ENCODE assay signal across 8 cellular contexts in the genomic region with DNA sequence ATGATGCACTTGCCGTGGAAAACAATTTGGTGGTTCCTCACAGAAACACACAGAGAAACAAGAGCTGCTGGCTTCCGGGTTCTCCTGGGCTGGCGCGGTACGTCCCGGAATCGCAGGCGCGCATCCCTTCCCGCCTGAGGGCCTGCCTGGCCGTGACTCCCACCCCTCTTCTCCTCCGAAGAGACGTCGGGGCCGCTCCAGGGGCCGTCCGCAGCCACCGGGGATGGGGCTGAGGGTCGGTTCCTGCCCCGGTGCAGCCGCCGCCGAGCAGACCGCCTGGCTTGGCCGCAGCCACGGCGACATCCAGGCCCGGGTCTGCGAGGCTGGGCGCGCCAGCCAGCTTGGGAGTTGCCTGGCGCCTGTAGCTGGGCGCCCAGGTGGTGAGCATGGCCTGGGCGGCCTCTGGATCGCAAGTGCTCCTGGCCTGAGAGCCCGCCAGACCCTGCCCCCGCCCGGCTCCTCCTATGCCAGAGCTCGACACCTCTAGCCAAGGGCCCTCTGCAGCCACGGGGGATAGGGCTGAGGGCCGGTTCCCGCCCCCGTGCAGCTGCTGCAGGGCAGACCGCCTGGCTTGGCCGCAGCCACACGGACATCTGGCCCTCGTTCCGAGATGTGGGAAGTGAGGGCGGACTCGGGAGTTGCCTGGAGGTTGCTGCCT.
A peak's percentile ranks its signal among the peaks of the same experiment; 100 is the strongest.
DNase-seq lines count a peak whose midpoint lies in the region; ATAC-seq, FAIRE-seq and TF ChIP-seq lines count a peak whose summit lies in the region.
"Not testable (repeated sequence)": the region's sequence is repeated elsewhere in the genome, so short reads cannot be mapped to it uniquely, and the experiment has no call there.

No MANE protein-coding gene starts in this region.

- H2BK120ac ChIP-seq in H1 (replicated peaks; ENCODE audit: low read depth, low read length), result not testable (repeated sequence)

- POLR2A ChIA-PET in H1 (lab: Charles Lee; ENCODE audit: partially characterized antibody), result not testable (repeated sequence)

- not testable (repeated sequence) for H3K9me3 ChIP-seq in H1 (ENCODE audit: insufficient read depth in 2 of 2, low read depth in 1 of 2, low read length in 1 of 2)

- H3K79me1 ChIP-seq in H1 (ENCODE audit: low read depth, low read length), result not testable (repeated sequence)

- not testable (repeated sequence) for H3K23ac ChIP-seq in H1 (ENCODE audit: insufficient read length)

- peaks cover 16 to 54% (median 35%) of the 10 kb centered on the region in 4 experiments for H3K27me3 ChIP-seq in H1 (replicated peaks in 1 of 4; ENCODE audit: control insufficient read depth in 3 of 4, extremely low read depth in 1 of 4, insufficient read depth in 3 of 4, low read length in 3 of 4)

- not testable (repeated sequence) for H2BK15ac ChIP-seq in H1 (ENCODE audit: low read length)

- H2BK5ac ChIP-seq in H1 (ENCODE audit: low read depth, low read length), result not testable (repeated sequence)

- not testable (repeated sequence) for H2BK12ac ChIP-seq in H1 (ENCODE audit: low read depth, low read length)

- H3K4me2 ChIP-seq in H1 (ENCODE audit: insufficient read depth in 1 of 2, low read depth in 2 of 2, low read length in 2 of 2), result peak overlapping the region; percentile 66; a peak in 3 of 4 replicates

- H4K20me1 ChIP-seq in H1 (replicated peaks in 1 of 2; ENCODE audit: control insufficient read depth in 1 of 2, insufficient read depth in 2 of 2, low read length in 2 of 2), result not testable (repeated sequence)

- not testable (repeated sequence) for FAIRE-seq in H1 (lab: Jason Lieb, UNC)

- H3K23me2 ChIP-seq in H1 (ENCODE audit: low read depth, low read length), result not testable (repeated sequence)

- H3K36me3 Mint-ChIP-seq in activated CD8-positive, alpha-beta memory T cell treated with anti-CD3 and anti-CD28 coated beads, Interleukin-2, amount 10 ng/mL, durations not matched to agents 7 days and 5 days, result not testable (repeated sequence)

- in situ Hi-C loops in ACHN (cut with HindIII; ENCODE audit: low pct_ligation_motif_present, low pct_unique_long_range_greater_than_20kb, low sequenced_read_pairs), result not testable (repeated sequence)

- not testable (repeated sequence) for H3K56ac ChIP-seq in H1 (replicated peaks; ENCODE audit: insufficient read length, low read depth, low read length)

- not testable (repeated sequence) for H4K8ac ChIP-seq in H1 (ENCODE audit: extremely low read depth, insufficient read depth, low read length)

- H3K4me1 Mint-ChIP-seq in activated CD8-positive, alpha-beta memory T cell treated with anti-CD3 and anti-CD28 coated beads, Interleukin-2, amount 10 ng/mL, durations not matched to agents 7 days and 5 days, result not testable (repeated sequence)

- not testable (repeated sequence) for H3K18ac ChIP-seq in H1 (ENCODE audit: extremely low read depth, low read length)

- not testable (repeated sequence) for H3K79me2 ChIP-seq in H1 (ENCODE audit: control insufficient read depth in 1 of 2, insufficient read depth in 2 of 2, low read length in 2 of 2)

- H3K9me3 Mint-ChIP-seq in activated CD8-positive, alpha-beta memory T cell treated with anti-CD3 and anti-CD28 coated beads, Interleukin-2, amount 10 ng/mL, durations not matched to agents 7 days and 5 days (ENCODE audit: low read depth), result not testable (repeated sequence)

- not testable (repeated sequence) for H3K4me1 ChIP-seq in H1 (replicated peaks in 1 of 4; ENCODE audit: control insufficient read depth in 3 of 4, insufficient read depth in 4 of 4, low read length in 3 of 4)

- ATAC-seq in GM18909 (IDR thresholded peaks at IDR 0.05; ENCODE audit: poor library complexity, unreplicated experiment) (peak; percentile 32), HG02759 (IDR thresholded peaks at IDR 0.05; ENCODE audit: unreplicated experiment) (peak; percentile 17)
- ATAC-seq in activated CD8-positive, alpha-beta memory T cell treated with anti-CD3 and anti-CD28 coated beads, Interleukin-2, amount 10 ng/mL, durations not matched to agents 7 days and 5 days, result not testable (repeated sequence)

- TF ChIP-seq POLR2A in H1 (IDR thresholded peaks at IDR 0.05; ENCODE audit: control extremely low read depth in 1 of 2, low read depth in 2 of 2, low read length in 2 of 2); lower leg skin (IDR thresholded peaks at IDR 0.05): not testable (repeated sequence)

- H3K9ac ChIP-seq in H1 (replicated peaks in 1 of 4; ENCODE audit: extremely low read depth in 1 of 4, low read depth in 3 of 4, low read length in 3 of 4), result not testable (repeated sequence)

- TF ChIP-seq RAD21 in H1 (IDR thresholded peaks at IDR 0.05 in 1 of 2, conservative IDR thresholded peaks at IDR 0.05 in 1 of 2; ENCODE audit: low read depth in 2 of 2, low read length in 2 of 2), result not testable (repeated sequence)

- H4K5ac ChIP-seq in H1 (ENCODE audit: insufficient read length, low read depth, low read length), result not testable (repeated sequence)

- not testable (repeated sequence) for H4K91ac ChIP-seq in H1 (replicated peaks; ENCODE audit: insufficient read length, low read length)

- H2BK20ac ChIP-seq in H1 (ENCODE audit: low read length), result not testable (repeated sequence)

- H3K27me3 Mint-ChIP-seq in activated CD8-positive, alpha-beta memory T cell treated with anti-CD3 and anti-CD28 coated beads, Interleukin-2, amount 10 ng/mL, durations not matched to agents 7 days and 5 days, result not testable (repeated sequence)

- not testable (repeated sequence) for TF ChIP-seq EP300 in H1 (IDR thresholded peaks at IDR 0.05; ENCODE audit: borderline replicate concordance in 1 of 2, low read depth in 2 of 2, low read length in 2 of 2)

- peak; percentile 12 for DNase-seq in ACHN
- DNase-seq in M059J (ENCODE audit: low read depth), result peak; percentile 57
- DNase-seq in activated CD8-positive, alpha-beta memory T cell treated with anti-CD3 and anti-CD28 coated beads, Interleukin-2, amount 10 ng/mL, durations not matched to agents 7 days and 5 days, result peak; percentile 61
- DNase-seq in H1 (ENCODE audit: low read depth in 1 of 2, low spot score in 2 of 2), result peak in 1 of 2 experiments; percentile 88
- DNase-seq in lower leg skin (ENCODE audit: low spot score in 2 of 2), result peak in 1 of 2 donors; percentile 85
- peak; percentile 11 for DNase-seq in stimulated activated CD4-positive, alpha-beta T cell treated with anti-CD3 and anti-CD28 coated beads, Interleukin-12 subunit alpha, Interleukin-12 subunit beta, amount 100 ng/mL, for 4 hours

- not testable (repeated sequence) for H2AFZ ChIP-seq in H1 (ENCODE audit: low read length)

- H3K4me3 Mint-ChIP-seq in activated CD8-positive, alpha-beta memory T cell treated with anti-CD3 and anti-CD28 coated beads, Interleukin-2, amount 10 ng/mL, durations not matched to agents 7 days and 5 days, result peak overlapping the region; percentile 64

- not testable (repeated sequence) for H3K36me3 ChIP-seq in H1 (ENCODE audit: control insufficient read depth in 2 of 4, insufficient read depth in 4 of 4, low read length in 3 of 4)

- not testable (repeated sequence) for H2AK5ac ChIP-seq in H1 (ENCODE audit: low read depth, low read length)

- CTCF ChIA-PET in activated CD8-positive, alpha-beta memory T cell treated with anti-CD3 and anti-CD28 coated beads, Interleukin-2, amount 10 ng/mL, durations not matched to agents 7 days and 5 days (lab: Charles Lee); H1 (lab: Charles Lee; ENCODE audit: partially characterized antibody): not testable (repeated sequence)

- H3K4ac ChIP-seq in H1 (replicated peaks; ENCODE audit: insufficient read length, low read depth, low read length), result not testable (repeated sequence)

- not testable (repeated sequence) for H3K27ac ChIP-seq in H1 (ENCODE audit: low read depth, low read length)

- not testable (repeated sequence) for H3K14ac ChIP-seq in H1 (ENCODE audit: insufficient read length)

- peak overlapping the region; percentile 40 for H3K27ac Mint-ChIP-seq in activated CD8-positive, alpha-beta memory T cell treated with anti-CD3 and anti-CD28 coated beads, Interleukin-2, amount 10 ng/mL, durations not matched to agents 7 days and 5 days

- intact Hi-C loops in lower leg skin (cut with DNase I; ENCODE audit: low total_unique reads), result not testable (repeated sequence)

- not testable (repeated sequence) for TF ChIP-seq CTCF in H1 (IDR thresholded peaks at IDR 0.05; ENCODE audit: control extremely low read depth in 1 of 3, insufficient read depth in 1 of 3, low read depth in 1 of 3, low read length in 3 of 3); lower leg skin (IDR thresholded peaks at IDR 0.05)

- WGBS in H1 (ENCODE audit: extremely low coverage in 1 of 2, insufficient coverage in 1 of 2, insufficient read length in 1 of 2, insufficient replicate concordance in 2 of 2, low coverage in 1 of 2, low lambda C conversion rate in 2 of 2, missing lambda C conversion rate in 1 of 2), 2 experiments, result 10% methylated on average over 45 of the region's 50 CpGs; no CpG with 5 or more reads in 1 of the 2 experiments
- WGBS in lower leg skin, 2 donors, result 2 to 5% methylated on average over 31 to 49 of the region's 50 CpGs

- H3K4me3 ChIP-seq in H1 (ENCODE audit: extremely low read depth in 1 of 4, insufficient read depth in 2 of 4, low read depth in 3 of 4, low read length in 4 of 4) (peak overlapping the region in 1 of 4 experiments; percentile 48; a peak in 2 of 8 replicates), lower leg skin (ENCODE audit: low read depth, poor library complexity, severe bottlenecking) (peak overlapping the region; percentile 19)

TF ChIP-seq in H1, 55 proteins besides CTCF, POLR2A, EP300 and RAD21:
- TF ChIP-seq EZH2 (IDR thresholded peaks at IDR 0.05; ENCODE audit: low read depth, low read length, severe bottlenecking) (peak; percentile 74), RNF2 (IDR thresholded peaks at IDR 0.05; ENCODE audit: borderline replicate concordance, low read depth, low read length, missing control alignments, poor library complexity, severe bottlenecking) (peak; percentile 69), KDM4A (IDR thresholded peaks at IDR 0.05; ENCODE audit: low read depth, low read length, severe bottlenecking) (peak; percentile 42), SUZ12 (IDR thresholded peaks at IDR 0.05; ENCODE audit: low read length) (peak; percentile 69)
TF ChIP-seq in H1: peak in this region for 4; not testable (repeated sequence) for 51.
